In the genomic region with DNA sequence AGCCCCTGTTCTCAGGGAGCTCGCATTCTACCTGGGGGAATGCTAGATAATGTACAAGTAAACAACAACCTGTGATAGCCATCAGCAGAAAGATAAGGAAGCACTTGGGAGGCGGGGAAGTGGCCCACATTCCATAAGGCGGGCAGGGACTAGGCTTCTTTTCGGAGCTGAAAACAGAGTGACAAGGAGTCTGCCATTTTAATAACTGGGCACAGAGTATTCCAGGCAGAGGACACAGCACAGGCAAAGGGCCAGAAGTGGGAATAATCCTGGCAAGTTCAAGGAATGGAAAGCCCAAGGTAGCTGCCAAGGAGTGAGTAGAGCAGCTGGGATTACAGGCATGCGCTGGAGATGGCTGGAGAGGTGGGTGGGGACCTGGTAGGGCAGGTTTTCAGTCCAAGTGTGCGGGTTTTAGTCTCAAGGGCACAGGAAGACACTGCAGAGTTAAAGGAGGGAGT, we compare ENCODE assay signal across 25 cellular contexts. TPM values are rescaled to one million over a fixed set of nuclear protein-coding genes. Genes with fewer than 3 reads are reported as not detected.
DNase-seq lines count a peak whose midpoint lies in the region; ATAC-seq and TF ChIP-seq lines count a peak whose summit lies in the region.
"Had no signal": no experiment of that assay in that cellular context is flagged by ENCODE, and none has a peak within 500 bp of the region (broad histone marks: within the 10 kb centered on the region; RNA-seq: fewer than 3 reads in every experiment).

No MANE protein-coding gene starts in this region.

- WGBS in mammary epithelial cell (ENCODE audit: low coverage, missing lambda C conversion rate) = 65% methylated on average over 6 of the region's 6 CpGs
- 44 to 54% methylated on average over 6 of the region's 6 CpGs for WGBS in lower leg skin, 2 donors

- BruUV-seq in mammary epithelial cell (replicated peaks; lab: Mats Ljungman, UMichigan) = no TSS peak

- in situ Hi-C loops in mammary epithelial cell (cut with MboI; ENCODE audit: low sequenced_read_pairs in 2 of 2) = no loop called here

- H3K36me3 ChIP-seq in mammary epithelial cell (ENCODE audit: insufficient read depth, low read length) = peaks cover 3% of the 10 kb centered on the region
- H3K36me3 ChIP-seq in upper lobe of right lung = no peaks in the 10 kb centered on the region
- H3K36me3 ChIP-seq: right atrium auricular region, thoracic aorta had no signal

- no peaks in the 10 kb centered on the region for H3K9me3 ChIP-seq in mammary epithelial cell (replicated peaks; ENCODE audit: insufficient read depth, low read length)
- H3K9me3 ChIP-seq in upper lobe of right lung = no peaks in the 10 kb centered on the region
- H3K9me3 ChIP-seq: right atrium auricular region, thoracic aorta had no signal

- intact Hi-C loops in mammary epithelial cell (cut with micrococcal nuclease) = no loop called here
- intact Hi-C loops in lower leg skin (cut with DNase I; ENCODE audit: low total_unique reads) = no loop called here
- intact Hi-C loops in upper lobe of right lung (cut with DNase I) = no loop called here

- H3K79me2 ChIP-seq in mammary epithelial cell (ENCODE audit: insufficient read depth, low read length) = peaks cover 9% of the 10 kb centered on the region

- H3K4me1 ChIP-seq in mammary epithelial cell (ENCODE audit: insufficient read depth, low read length) (peaks cover 22% of the 10 kb centered on the region), upper lobe of right lung (no peaks in the 10 kb centered on the region)
- H3K4me1 ChIP-seq: right atrium auricular region had no signal

- no peak overlapping the region for H3K9ac ChIP-seq in mammary epithelial cell (ENCODE audit: insufficient read depth, low read length)
- H3K9ac ChIP-seq: GM23248 had no signal

- no peak for TF ChIP-seq POLR2A in lower leg skin (IDR thresholded peaks at IDR 0.05)

- no peaks in the 10 kb centered on the region for H4K20me1 ChIP-seq in mammary epithelial cell (ENCODE audit: insufficient read depth, low read length)

- H3K4me3 ChIP-seq in mammary epithelial cell (replicated peaks in 1 of 3; ENCODE audit: insufficient read depth in 1 of 3, low read depth in 2 of 3, low read length in 3 of 3) (no peak overlapping the region), lower leg skin (ENCODE audit: low read depth, poor library complexity, severe bottlenecking) (no peak overlapping the region), upper lobe of right lung (no peak overlapping the region)
- H3K4me3 ChIP-seq: GM23248, right atrium auricular region, thoracic aorta had no signal

- H3K27ac ChIP-seq in mammary epithelial cell (ENCODE audit: insufficient read depth, low read depth, low read length) (no peak overlapping the region), upper lobe of right lung (no peak overlapping the region)
- H3K27ac ChIP-seq: GM23248, right atrium auricular region, thoracic aorta had no signal

- H3K4me2 ChIP-seq in mammary epithelial cell (ENCODE audit: insufficient read depth, low read depth, low read length) = peak overlapping the region; percentile 2

- no peak overlapping the region for H2AFZ ChIP-seq in mammary epithelial cell (ENCODE audit: low read depth, low read length)
- H2AFZ ChIP-seq: GM23248 had no signal

- H3K27me3 ChIP-seq in mammary epithelial cell (ENCODE audit: insufficient read depth, low read length) = no peaks in the 10 kb centered on the region
- H3K27me3 ChIP-seq in upper lobe of right lung = no peaks in the 10 kb centered on the region
- H3K27me3 ChIP-seq: right atrium auricular region had no signal

- peak; percentile 86 for ATAC-seq in upper lobe of right lung
- ATAC-seq in HG03460 (IDR thresholded peaks at IDR 0.05; ENCODE audit: unreplicated experiment) = no peak
- ATAC-seq: CD8-positive, alpha-beta T cell; natural killer cell treated with Interleukin-12 subunit alpha and Interleukin-12 subunit beta and Interleukin-15 and Interleukin-18, amount 100 ng/mL, for 72 hours; SK-N-SH treated with all-trans-retinoic acid at 6 μM for 48 hours had no signal

- CTCF ChIA-PET in mammary epithelial cell (lab: Charles Lee; ENCODE audit: low non-redundant PET) = no interaction called here

- DNase-seq in LoVo (ENCODE audit: low spot score) = peak; percentile 5
- peak; percentile 11 for DNase-seq in mammary epithelial cell
- peak; percentile 19 to 81 for DNase-seq in lower leg skin (ENCODE audit: low spot score in 2 of 2)
- peak; percentile 66 for DNase-seq in upper lobe of right lung
- no peak for DNase-seq in NCI-H2107 treated with DMSO at 0.1 percent for 48 hours (lab: John Stamatoyannopoulos, UW; ENCODE audit: unreplicated experiment)
- no peak for DNase-seq in AG08396 (ENCODE audit: low spot score)
- DNase-seq: activated CD4-positive, alpha-beta T cell treated with anti-CD3 and anti-CD28 coated beads, Interleukin-2, amount 10 ng/mL, durations not matched to agents 24 days and 14 days; anterior cingulate cortex; central memory CD4-positive, alpha-beta T cell; DMS153; GDM1; GM23248; head of caudate nucleus; NCI-H1048; NCI-H1930; NCI-H2227 treated with DMSO at 0.1 percent for 48 hours; stimulated activated CD4-positive, alpha-beta T cell treated with anti-CD3 and anti-CD28 coated beads, Interleukin-4, amount 100 ng/mL, for 24 hours; stimulated activated naive CD4-positive, alpha-beta T cell; T-helper 2 cell had no signal

- no peak for TF ChIP-seq CTCF in mammary epithelial cell (conservative IDR thresholded peaks at IDR 0.05 in 1 of 2, IDR thresholded peaks at IDR 0.05 in 1 of 2; ENCODE audit: extremely low read depth in 1 of 2, insufficient read depth in 1 of 2, low read depth in 1 of 2, low read length in 2 of 2)
- TF ChIP-seq CTCF in lower leg skin (IDR thresholded peaks at IDR 0.05) = no peak
- no peak for TF ChIP-seq CTCF in upper lobe of right lung (IDR thresholded peaks at IDR 0.05)

- dilution Hi-C loops in mammary epithelial cell (cut with HindIII; ENCODE audit: low sequenced_read_pairs) = loop anchor here (5.0 kb wide), 1 partner anchor 53 kb away; no protein-coding TSS in a partner anchor

RNA-seq across cellular contexts. Expression of gene USP43, which starts 24.3 kb away (rescaled TPM):
- 1 to 10 TPM; 8.0 to 9.3 TPM for total RNA-seq in mammary epithelial cell
- 3.7 TPM for polyA plus RNA-seq in mammary epithelial cell
- 19.3 TPM for polyA minus RNA-seq in mammary epithelial cell
- total RNA-seq in lower leg skin = 1 to 10 TPM; 4.4 to 6.5 (median 4.4) TPM
- total RNA-seq in upper lobe of right lung = 4.3 TPM
- total RNA-seq: GM23248 had no signal

Comparison
In these comparisons a context has a peak if more than half of its experiments do, and no peak if none do; other contexts are left out.
1. DNase-seq: peak in LoVo (single experiment), mammary epithelial cell (single experiment), lower leg skin (2 of 2) and upper lobe of right lung (single experiment); none in NCI-H2107 treated with DMSO at 0.1 percent for 48 hours (single experiment) and AG08396 (single experiment).